In genomic region chr6:140697585-140697984, GRCh38 we compare ENCODE assay signal across 27 cellular contexts.
"Had no signal": no experiment of that assay in that cellular context is flagged by ENCODE, and none has a peak within 500 bp of the region (broad histone marks: within the 10 kb centered on the region; RNA-seq: fewer than 3 reads in every experiment).

No MANE protein-coding gene starts in this region.

- H3K4me1 ChIP-seq: left lung, lower lobe of right lung, neural progenitor cell, right atrium auricular region, right lobe of liver, tibial nerve, uterus had no signal

- H3K27ac Mint-ChIP-seq: natural killer cell; nephron progenitor cell; neural progenitor cell; progenitor cell of endocrine pancreas; stimulated activated memory B cell treated with anti-CD40 and anti-IgM and Interleukin-4, amounts not matched to agents 10 μg/mL and 1 μg/mL and 100 μg/mL, for 72 hours; stimulated activated naive CD8-positive, alpha-beta T cell treated with anti-CD3 and anti-CD28 coated beads, Interleukin-15, amount 100 ng/mL, for 72 hours; type B pancreatic cell had no signal

- H3K27me3 ChIP-seq: left lung, neural progenitor cell, neutrophil, ovary, right atrium auricular region, right lobe of liver, tibial nerve, uterus had no signal

- H3K27me3 Mint-ChIP-seq: naive B cell; progenitor cell of endocrine pancreas; stimulated activated memory B cell treated with anti-CD40 and anti-IgM and Interleukin-4, amounts not matched to agents 10 μg/mL and 1 μg/mL and 100 μg/mL, for 72 hours; stimulated activated naive CD8-positive, alpha-beta T cell treated with anti-CD3 and anti-CD28 coated beads, Interleukin-15, amount 100 ng/mL, for 72 hours; type B pancreatic cell had no signal

- H2AFZ ChIP-seq: neural progenitor cell had no signal

- H3K36me3 ChIP-seq: left lung, lower lobe of right lung, neural progenitor cell, neutrophil, ovary, right atrium auricular region, right lobe of liver, tibial nerve, uterus had no signal

- H3K9me3 Mint-ChIP-seq: stimulated activated memory B cell treated with anti-CD40 and anti-IgM and Interleukin-4, amounts not matched to agents 10 μg/mL and 1 μg/mL and 100 μg/mL, for 72 hours; stimulated activated naive CD8-positive, alpha-beta T cell treated with anti-CD3 and anti-CD28 coated beads, Interleukin-15, amount 100 ng/mL, for 72 hours; type B pancreatic cell had no signal

- H3K9me3 ChIP-seq: lower lobe of right lung, neutrophil, ovary, right lobe of liver, uterus had no signal

- H3K4me2 ChIP-seq: neural progenitor cell, smooth muscle cell had no signal

- H3K4me1 Mint-ChIP-seq: naive B cell; natural killer cell; nephron progenitor cell; neural progenitor cell; stimulated activated memory B cell treated with anti-CD40 and anti-IgM and Interleukin-4, amounts not matched to agents 10 μg/mL and 1 μg/mL and 100 μg/mL, for 72 hours; stimulated activated naive CD8-positive, alpha-beta T cell treated with anti-CD3 and anti-CD28 coated beads, Interleukin-15, amount 100 ng/mL, for 72 hours had no signal

- H3K4me3 ChIP-seq: left lung, lower lobe of right lung, neural progenitor cell, ovary, right atrium auricular region, right lobe of liver, smooth muscle cell, tibial nerve, uterus had no signal

- H3K27ac ChIP-seq: left lung, lower lobe of right lung, neural progenitor cell, neutrophil, ovary, right atrium auricular region, right lobe of liver, tibial nerve, uterus had no signal

- DNase-seq: islet precursor cell; left lung; lower lobe of right lung; mammary epithelial cell; mesenchymal stem cell; naive B cell; natural killer cell; nephron progenitor cell; occipital lobe; ovary; right lobe of liver; stimulated activated CD4-positive, alpha-beta T cell treated with anti-CD3 and anti-CD28 coated beads, Interleukin-1b, Interleukin-23, amount 100 ng/mL, for 48 hours; stimulated activated CD4-positive, alpha-beta T cell treated with anti-CD3 and anti-CD28 coated beads, Interleukin-2, amount 100 ng/mL, for 48 hours; stimulated activated CD4-positive, alpha-beta T cell treated with anti-CD3 and anti-CD28 coated beads, Interleukin-4, amount 100 ng/mL, for 4 hours; stimulated activated CD8-positive, alpha-beta memory T cell treated with anti-CD3 and anti-CD28 coated beads, Interleukin-4, amount 100 ng/mL, for 48 hours; stimulated activated naive CD4-positive, alpha-beta T cell treated with Interleukin-2 at 50 U/mL for 16 hours; stimulated activated naive CD8-positive, alpha-beta T cell treated with anti-CD3 and anti-CD28 coated beads, Interleukin-15, amount 100 ng/mL, for 72 hours; substantia nigra; uterus had no signal

- ATAC-seq: left lung; lower lobe of right lung; natural killer cell; stimulated activated memory B cell treated with anti-CD40 and anti-IgM and Interleukin-4, amounts not matched to agents 10 μg/mL and 1 μg/mL and 100 μg/mL, for 72 hours; stimulated activated naive CD8-positive, alpha-beta T cell treated with anti-CD3 and anti-CD28 coated beads, Interleukin-15, amount 100 ng/mL, for 72 hours had no signal

- H3K9ac ChIP-seq: neural progenitor cell had no signal

- H3K4me3 Mint-ChIP-seq: naive B cell; natural killer cell; nephron progenitor cell; neural progenitor cell; stimulated activated memory B cell treated with anti-CD40 and anti-IgM and Interleukin-4, amounts not matched to agents 10 μg/mL and 1 μg/mL and 100 μg/mL, for 72 hours; stimulated activated naive CD8-positive, alpha-beta T cell treated with anti-CD3 and anti-CD28 coated beads, Interleukin-15, amount 100 ng/mL, for 72 hours; type B pancreatic cell had no signal

- H3K36me3 Mint-ChIP-seq: naive B cell; natural killer cell; neural progenitor cell; stimulated activated memory B cell treated with anti-CD40 and anti-IgM and Interleukin-4, amounts not matched to agents 10 μg/mL and 1 μg/mL and 100 μg/mL, for 72 hours; type B pancreatic cell had no signal
